8 cellular contexts compared by ENCODE assay signal in genomic region chr12:71636704-71637115, GRCh38. TPM values are rescaled to one million over a fixed set of nuclear protein-coding genes. Genes with fewer than 3 reads are reported as not detected.
DNase-seq lines count a peak whose midpoint lies in the region; ATAC-seq, FAIRE-seq and TF ChIP-seq lines count a peak whose summit lies in the region.

No MANE protein-coding gene starts in this region.

- TF ChIP-seq CTCF in activated CD8-positive, alpha-beta T cell treated with anti-CD3 and anti-CD28 coated beads for 36 hours (IDR thresholded peaks at IDR 0.05) = peak; percentile 75
- TF ChIP-seq CTCF in retinal pigment epithelial cell (conservative IDR thresholded peaks at IDR 0.05; ENCODE audit: low read depth, low read length) = peak; percentile 87

- CTCF ChIA-PET in activated CD8-positive, alpha-beta T cell treated with anti-CD3 and anti-CD28 coated beads for 36 hours (lab: Charles Lee) = interaction anchor here (0.6 to 3.7 kb wide), 24 partner anchors 9 to 575 kb away, joined by 3 to 37 read pairs (median 4); partner anchors contain the start of genes THAP2, TMEM19 and ZFC3H1

- FAIRE-seq in A204.1 (lab: Jason Lieb, UNC) = peak; percentile 94

- POLR2A ChIA-PET in activated CD8-positive, alpha-beta T cell treated with anti-CD3 and anti-CD28 coated beads for 36 hours (lab: Charles Lee) = interaction anchor here (0.7 kb wide), 1 partner anchor 10 kb away, joined by 3 read pairs; no protein-coding TSS in a partner anchor

- H3K4me1 Mint-ChIP-seq in activated CD8-positive, alpha-beta T cell treated with anti-CD3 and anti-CD28 coated beads for 36 hours (ENCODE audit: low read depth) = peaks cover 10% of the 10 kb centered on the region

- peaks cover 43% of the 10 kb centered on the region for H3K36me3 Mint-ChIP-seq in activated CD8-positive, alpha-beta T cell treated with anti-CD3 and anti-CD28 coated beads for 36 hours (ENCODE audit: low read depth)

- peak overlapping the region; percentile 75 for H3K27ac Mint-ChIP-seq in activated CD8-positive, alpha-beta T cell treated with anti-CD3 and anti-CD28 coated beads for 36 hours

- no peaks in the 10 kb centered on the region for H3K9me3 Mint-ChIP-seq in activated CD8-positive, alpha-beta T cell treated with anti-CD3 and anti-CD28 coated beads for 36 hours

- H3K4me3 ChIP-seq in retinal pigment epithelial cell (ENCODE audit: low read length) = no peak overlapping the region

- H3K27me3 Mint-ChIP-seq in activated CD8-positive, alpha-beta T cell treated with anti-CD3 and anti-CD28 coated beads for 36 hours = no peaks in the 10 kb centered on the region

- H3K4me3 Mint-ChIP-seq in activated CD8-positive, alpha-beta T cell treated with anti-CD3 and anti-CD28 coated beads for 36 hours = no peak overlapping the region

- peak; percentile 32 for DNase-seq in GF-D8 (lab: John Stamatoyannopoulos, UW)
- peak; percentile 33 for DNase-seq in NCI-H226
- DNase-seq in activated CD8-positive, alpha-beta T cell treated with anti-CD3 and anti-CD28 coated beads for 36 hours = no peak
- peak; percentile 73 for DNase-seq in globus pallidus (ENCODE audit: low spot score)
- DNase-seq in retinal pigment epithelial cell (ENCODE audit: low read depth) = peak; percentile 27
- no peak for DNase-seq in stimulated activated CD4-positive, alpha-beta T cell treated with anti-CD3 and anti-CD28 coated beads, Interleukin-15, amount 100 ng/mL, for 24 hours

- intact Hi-C loops in activated CD8-positive, alpha-beta T cell treated with anti-CD3 and anti-CD28 coated beads for 36 hours (cut with micrococcal nuclease) = loop anchor here (5.0 kb wide), 1 partner anchor 111 kb away; no protein-coding TSS in a partner anchor

- peak; percentile 65 for ATAC-seq in HG02885 (IDR thresholded peaks at IDR 0.05; ENCODE audit: poor library complexity, unreplicated experiment)
- ATAC-seq in activated CD8-positive, alpha-beta T cell treated with anti-CD3 and anti-CD28 coated beads for 36 hours = peak; percentile 77

RNA-seq across cellular contexts. Expression of gene ZFC3H1, which starts 26.9 kb away (rescaled TPM):
- 10 to 100 TPM; 47.1 to 58.4 TPM for total RNA-seq in activated CD8-positive, alpha-beta T cell treated with anti-CD3 and anti-CD28 coated beads for 36 hours

RNA-seq across cellular contexts. Expression of gene THAP2, which starts 27.4 kb away (rescaled TPM):
- total RNA-seq in activated CD8-positive, alpha-beta T cell treated with anti-CD3 and anti-CD28 coated beads for 36 hours = 10 to 100 TPM; 10.8 to 12.2 TPM

RNA-seq across cellular contexts. Expression of gene TMEM19, which starts 49.2 kb away (rescaled TPM):
- 10 to 100 TPM; 14.2 to 16.5 TPM for total RNA-seq in activated CD8-positive, alpha-beta T cell treated with anti-CD3 and anti-CD28 coated beads for 36 hours

Comparison
In these comparisons a context has a peak if more than half of its experiments do, and no peak if none do; other contexts are left out.
1. DNase-seq: peak in GF-D8 (single experiment), NCI-H226 (single experiment), globus pallidus (single experiment) and retinal pigment epithelial cell (single experiment); none in activated CD8-positive, alpha-beta T cell treated with anti-CD3 and anti-CD28 coated beads for 36 hours (single experiment) and stimulated activated CD4-positive, alpha-beta T cell treated with anti-CD3 and anti-CD28 coated beads, Interleukin-15, amount 100 ng/mL, for 24 hours (single experiment).